Comparison of ENCODE assay signal across 8 cellular contexts in the genomic region with DNA sequence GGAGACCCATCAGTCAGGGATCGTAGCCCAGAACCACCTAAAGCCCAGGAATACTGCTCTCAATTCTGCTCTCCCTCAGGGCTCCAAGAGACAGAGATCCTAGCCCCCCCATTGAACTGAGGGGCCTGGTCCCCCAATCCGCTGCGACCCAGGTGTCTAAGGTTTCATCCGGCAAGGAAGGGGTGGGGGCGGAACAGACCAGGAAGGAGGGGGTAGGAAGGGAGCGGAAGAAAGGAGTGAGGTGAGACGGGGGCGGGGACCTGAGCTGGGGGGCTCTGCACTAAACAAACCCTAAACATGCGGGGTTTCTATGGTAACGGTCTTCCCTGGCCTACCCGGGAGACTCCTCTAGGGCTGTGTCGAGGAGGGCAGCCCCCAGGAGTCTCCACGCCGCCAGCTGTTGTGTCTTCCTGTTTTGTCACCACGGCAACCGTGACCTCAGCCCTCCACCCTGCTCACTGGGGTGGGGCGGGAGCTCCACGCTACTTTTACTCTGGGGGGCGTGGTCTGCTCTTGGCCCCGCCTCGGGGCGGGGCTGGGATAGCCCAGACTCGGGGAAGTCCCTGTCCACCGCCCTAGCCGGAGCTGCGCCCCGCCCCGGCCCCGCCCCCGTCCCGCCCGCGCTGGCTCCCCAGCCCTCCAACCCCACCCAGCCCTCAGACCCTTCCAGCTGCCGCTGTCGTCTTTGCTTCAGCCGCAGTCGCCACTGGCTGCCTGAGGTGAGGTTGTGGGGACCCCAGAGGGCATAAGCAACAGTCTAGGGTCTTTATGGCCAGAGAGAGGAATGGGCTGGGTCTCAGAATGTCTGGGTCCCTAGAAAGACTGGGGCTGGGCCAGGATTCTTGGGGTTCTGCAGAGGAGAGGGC. TPM values are rescaled to one million over a fixed set of nuclear protein-coding genes. Genes with fewer than 3 reads are reported as not detected.
A peak's percentile ranks its signal among the peaks of the same experiment; 100 is the strongest.
DNase-seq lines count a peak whose midpoint lies in the region; ATAC-seq, FAIRE-seq and TF ChIP-seq lines count a peak whose summit lies in the region.

A gene with protein sequence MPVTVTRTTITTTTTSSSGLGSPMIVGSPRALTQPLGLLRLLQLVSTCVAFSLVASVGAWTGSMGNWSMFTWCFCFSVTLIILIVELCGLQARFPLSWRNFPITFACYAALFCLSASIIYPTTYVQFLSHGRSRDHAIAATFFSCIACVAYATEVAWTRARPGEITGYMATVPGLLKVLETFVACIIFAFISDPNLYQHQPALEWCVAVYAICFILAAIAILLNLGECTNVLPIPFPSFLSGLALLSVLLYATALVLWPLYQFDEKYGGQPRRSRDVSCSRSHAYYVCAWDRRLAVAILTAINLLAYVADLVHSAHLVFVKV (plus strand): TSS at position 659 of the 866 bp plus-strand sequence. CDS start 5,647 bp downstream, outside the sequence.

- peak within 1 kb of the TSS; percentile 93 for H3K27ac Mint-ChIP-seq in activated CD8-positive, alpha-beta memory T cell treated with anti-CD3 and anti-CD28 coated beads, Interleukin-2, amount 10 ng/mL, durations not matched to agents 7 days and 5 days

- peak within 1 kb of the TSS; percentile 78 for H4K5ac ChIP-seq in H1 (ENCODE audit: insufficient read length, low read depth, low read length)

- H4K20me1 ChIP-seq in H1 (replicated peaks in 1 of 2; ENCODE audit: control insufficient read depth in 1 of 2, insufficient read depth in 2 of 2, low read length in 2 of 2): peaks cover 4% of the 10 kb centered on the region in 2 experiments

- peaks cover 16% of the 10 kb centered on the region; the same call in 1 of the 2 replicates for H3K23me2 ChIP-seq in H1 (ENCODE audit: low read depth, low read length)

- BruUV-seq in A673 (replicated peaks; lab: Mats Ljungman, UMichigan): no TSS peak

- H2BK5ac ChIP-seq in H1 (ENCODE audit: low read depth, low read length): peak within 1 kb of the TSS; percentile 99

- intact Hi-C loops in A673 (cut with micrococcal nuclease; ENCODE audit: unreplicated experiment): no loop called here

- no peaks in the 10 kb centered on the region for H3K9me3 Mint-ChIP-seq in activated CD8-positive, alpha-beta memory T cell treated with anti-CD3 and anti-CD28 coated beads, Interleukin-2, amount 10 ng/mL, durations not matched to agents 7 days and 5 days (ENCODE audit: low read depth)

- H2BK120ac ChIP-seq in H1 (replicated peaks; ENCODE audit: low read depth, low read length): peak within 1 kb of the TSS; percentile 75

- peak within 1 kb of the TSS; percentile 99 for H2BK12ac ChIP-seq in H1 (ENCODE audit: low read depth, low read length)

- peaks cover 6% of the 10 kb centered on the region for H3K36me3 Mint-ChIP-seq in activated CD8-positive, alpha-beta memory T cell treated with anti-CD3 and anti-CD28 coated beads, Interleukin-2, amount 10 ng/mL, durations not matched to agents 7 days and 5 days

- TF ChIP-seq CTCF in A673 (conservative IDR thresholded peaks at IDR 0.05; ENCODE audit: low read depth, low read length): no peak
- TF ChIP-seq CTCF in H1 (IDR thresholded peaks at IDR 0.05; ENCODE audit: control extremely low read depth in 1 of 3, insufficient read depth in 1 of 3, low read depth in 1 of 3, low read length in 3 of 3): no peak

- CTCF ChIA-PET in A673 (lab: Charles Lee) (interaction anchor here (0.5 to 1.8 kb wide), 4 partner anchors 12 to 163 kb away, joined by 3 to 8 read pairs (median 6); no protein-coding TSS in a partner anchor), H1 (lab: Charles Lee; ENCODE audit: partially characterized antibody) (interaction anchor here (0.7 to 5.1 kb wide), 12 partner anchors 10 to 158 kb away, joined by 3 to 23 read pairs (median 4); a partner anchor contains a TSS)
- CTCF ChIA-PET in activated CD8-positive, alpha-beta memory T cell treated with anti-CD3 and anti-CD28 coated beads, Interleukin-2, amount 10 ng/mL, durations not matched to agents 7 days and 5 days (lab: Charles Lee): interaction anchor here (1.0 to 4.0 kb wide), 6 partner anchors 9 to 156 kb away, joined by 3 to 46 read pairs (median 8); a partner anchor contains a TSS

- H3K18ac ChIP-seq in H1 (ENCODE audit: extremely low read depth, low read length): peak within 1 kb of the TSS; percentile 78

- peak within 1 kb of the TSS; percentile 96 for H3K27ac ChIP-seq in A673 (ENCODE audit: low read depth, low read length, poor library complexity, severe bottlenecking)
- H3K27ac ChIP-seq in H1 (ENCODE audit: low read depth, low read length): peak within 1 kb of the TSS; percentile 96

- TF ChIP-seq POLR2A in H1 (IDR thresholded peaks at IDR 0.05; ENCODE audit: control extremely low read depth in 1 of 2, low read depth in 2 of 2, low read length in 2 of 2): peak in 1 of 2 experiments; percentile 72; a peak in 2 of 3 replicates

- no peak within 1 kb of the TSS for H4K91ac ChIP-seq in H1 (replicated peaks; ENCODE audit: insufficient read length, low read length)

- no peak within 1 kb of the TSS for H3K23ac ChIP-seq in H1 (ENCODE audit: insufficient read length)

- peak within 1 kb of the TSS; percentile 79 for H3K56ac ChIP-seq in H1 (replicated peaks; ENCODE audit: insufficient read length, low read depth, low read length)

- no peaks in the 10 kb centered on the region for H3K27me3 Mint-ChIP-seq in activated CD8-positive, alpha-beta memory T cell treated with anti-CD3 and anti-CD28 coated beads, Interleukin-2, amount 10 ng/mL, durations not matched to agents 7 days and 5 days

- H3K79me1 ChIP-seq in H1 (ENCODE audit: low read depth, low read length): peaks cover 6% of the 10 kb centered on the region; the same call in 1 of the 2 replicates

- peak within 1 kb of the TSS; percentile 59; the same call in 1 of the 2 replicates for H2AK5ac ChIP-seq in H1 (ENCODE audit: low read depth, low read length)

- H3K4me1 Mint-ChIP-seq in activated CD8-positive, alpha-beta memory T cell treated with anti-CD3 and anti-CD28 coated beads, Interleukin-2, amount 10 ng/mL, durations not matched to agents 7 days and 5 days: peaks cover 37% of the 10 kb centered on the region

- no peak within 1 kb of the TSS for H2AFZ ChIP-seq in H1 (ENCODE audit: low read length)

- DNase-seq in A673 (ENCODE audit: low spot score) (peak; percentile 99), NOMO-1 (lab: John Stamatoyannopoulos, UW; ENCODE audit: unreplicated experiment in 2 of 2) (peak; percentile 96 to 97), H1 (ENCODE audit: low read depth in 1 of 2, low spot score in 2 of 2) (peak; percentile 96 to 100), lung microvascular endothelial cell (ENCODE audit: low read depth in 2 of 2) (peak; percentile 99)
- DNase-seq in activated CD8-positive, alpha-beta memory T cell treated with anti-CD3 and anti-CD28 coated beads, Interleukin-2, amount 10 ng/mL, durations not matched to agents 7 days and 5 days: peak; percentile 99
- peak; percentile 95 to 98 (median 96) for DNase-seq in stimulated activated CD4-positive, alpha-beta T cell treated with anti-CD3 and anti-CD28 coated beads, TNF-alpha, amount 100 ng/mL, for 24 hours (ENCODE audit: low read depth in 3 of 3)

- peak within 1 kb of the TSS; percentile 96 for H3K4ac ChIP-seq in H1 (replicated peaks; ENCODE audit: insufficient read length, low read depth, low read length)

- no peaks in the 10 kb centered on the region for H3K9me3 ChIP-seq in A673 (ENCODE audit: low read depth, low read length, poor library complexity, severe bottlenecking)
- H3K9me3 ChIP-seq in H1 (ENCODE audit: insufficient read depth in 2 of 2, low read depth in 1 of 2, low read length in 1 of 2): no peaks in the 10 kb centered on the region

- peak within 1 kb of the TSS; percentile 87 to 94 for H3K4me2 ChIP-seq in H1 (ENCODE audit: insufficient read depth in 1 of 2, low read depth in 2 of 2, low read length in 2 of 2)

- H4K8ac ChIP-seq in H1 (ENCODE audit: extremely low read depth, insufficient read depth, low read length): peak within 1 kb of the TSS; percentile 97; the same call in 1 of the 2 replicates

- WGBS in H1 (ENCODE audit: extremely low coverage in 1 of 2, insufficient coverage in 1 of 2, insufficient read length in 1 of 2, insufficient replicate concordance in 2 of 2, low coverage in 1 of 2, low lambda C conversion rate in 2 of 2, missing lambda C conversion rate in 1 of 2), 2 experiments: 4% methylated on average over 15 of the region's 37 CpGs; no CpG with 5 or more reads in 1 of the 2 experiments

- peak within 1 kb of the TSS; percentile 97 for H3K4me3 Mint-ChIP-seq in activated CD8-positive, alpha-beta memory T cell treated with anti-CD3 and anti-CD28 coated beads, Interleukin-2, amount 10 ng/mL, durations not matched to agents 7 days and 5 days

- TF ChIP-seq EP300 in H1 (IDR thresholded peaks at IDR 0.05; ENCODE audit: borderline replicate concordance in 1 of 2, low read depth in 2 of 2, low read length in 2 of 2): peak; percentile 85 to 99

- POLR2A ChIA-PET in A673 (lab: Charles Lee; ENCODE audit: low non-redundant PET) (interaction anchor here (0.5 kb wide), 1 partner anchor 111 kb away, joined by 5 read pairs; no protein-coding TSS in a partner anchor), H1 (lab: Charles Lee; ENCODE audit: partially characterized antibody) (interaction anchor here (0.6 to 7.1 kb wide), 38 partner anchors 10 to 334 kb away, joined by 3 to 137 read pairs (median 4); a partner anchor contains a TSS)

- no peaks in the 10 kb centered on the region for H3K36me3 ChIP-seq in A673 (ENCODE audit: insufficient read depth, low read length, poor library complexity, severe bottlenecking)
- peaks cover 0 to under 1% (median 0%) of the 10 kb centered on the region in 4 experiments; a peak in 3 of 8 replicates for H3K36me3 ChIP-seq in H1 (ENCODE audit: control insufficient read depth in 2 of 4, insufficient read depth in 4 of 4, low read length in 3 of 4)

- H3K4me1 ChIP-seq in A673 (ENCODE audit: insufficient read depth, low read length, poor library complexity, severe bottlenecking): peaks cover 16% of the 10 kb centered on the region
- peaks cover 0 to 13% (median 8%) of the 10 kb centered on the region in 4 experiments; a peak in 6 of 7 replicates for H3K4me1 ChIP-seq in H1 (replicated peaks in 1 of 4; ENCODE audit: control insufficient read depth in 3 of 4, insufficient read depth in 4 of 4, low read length in 3 of 4)

- H2BK15ac ChIP-seq in H1 (ENCODE audit: low read length): no peak within 1 kb of the TSS; the same call in 1 of the 2 replicates

- H3K27me3 ChIP-seq in A673 (replicated peaks; ENCODE audit: insufficient read depth, low read depth, low read length, poor library complexity): no peaks in the 10 kb centered on the region
- no peaks in the 10 kb centered on the region for H3K27me3 ChIP-seq in H1 (replicated peaks in 1 of 4; ENCODE audit: control insufficient read depth in 3 of 4, extremely low read depth in 1 of 4, insufficient read depth in 3 of 4, low read length in 3 of 4)

- peak within 1 kb of the TSS; percentile 70 for H3K4me3 ChIP-seq in A673 (ENCODE audit: low read depth, low read length, poor library complexity, severe bottlenecking)
- peak within 1 kb of the TSS; percentile 69 to 94 (median 79) for H3K4me3 ChIP-seq in H1 (ENCODE audit: extremely low read depth in 1 of 4, insufficient read depth in 2 of 4, low read depth in 3 of 4, low read length in 4 of 4)

- no peak for TF ChIP-seq RAD21 in H1 (IDR thresholded peaks at IDR 0.05 in 1 of 2, conservative IDR thresholded peaks at IDR 0.05 in 1 of 2; ENCODE audit: low read depth in 2 of 2, low read length in 2 of 2)

- no peak within 1 kb of the TSS for H2BK20ac ChIP-seq in H1 (ENCODE audit: low read length)

- H3K9ac ChIP-seq in H1 (replicated peaks in 1 of 4; ENCODE audit: extremely low read depth in 1 of 4, low read depth in 3 of 4, low read length in 3 of 4): peak within 1 kb of the TSS; percentile 88 to 95 (median 92)

- peak; percentile 7 for FAIRE-seq in H1 (lab: Jason Lieb, UNC)

- ATAC-seq in GM18861 (IDR thresholded peaks at IDR 0.05; ENCODE audit: unreplicated experiment) (peak; percentile 67), HG03095 (IDR thresholded peaks at IDR 0.05; ENCODE audit: unreplicated experiment) (peak; percentile 62)
- ATAC-seq in activated CD8-positive, alpha-beta memory T cell treated with anti-CD3 and anti-CD28 coated beads, Interleukin-2, amount 10 ng/mL, durations not matched to agents 7 days and 5 days: peak; percentile 67

- peaks cover 0 to 15% of the 10 kb centered on the region in 2 experiments; a peak in 1 of 4 replicates for H3K79me2 ChIP-seq in H1 (ENCODE audit: control insufficient read depth in 1 of 2, insufficient read depth in 2 of 2, low read length in 2 of 2)

- no peak within 1 kb of the TSS for H3K14ac ChIP-seq in H1 (ENCODE audit: insufficient read length)

RNA-seq across cellular contexts. Expression of the gene that starts here (rescaled TPM):
- 51.3 and 53.2 TPM in 2 replicates for total RNA-seq in A673 (2021)
- total RNA-seq in activated CD8-positive, alpha-beta memory T cell treated with anti-CD3 and anti-CD28 coated beads, Interleukin-2, amount 10 ng/mL, durations not matched to agents 7 days and 5 days: 10 to 100 TPM; 52.2 to 69.4 TPM
- 70.1 and 70.5 TPM in 2 replicates for total RNA-seq in H1 (2021; fragmentation: NEBNext Ultra II Directional; extraction: Animal tissue kit (Norgen Biotek cat#: 25700))
- 74.2 and 122 TPM in 2 replicates for polyA plus RNA-seq in H1 (2011; rRNA removed)
- 18.3 TPM for polyA plus RNA-seq in H1 (2011; cell fraction: cytosol; rRNA removed)
- polyA plus RNA-seq in H1 (2011; cell fraction: nucleus; rRNA removed): 43.4 TPM
- 31.7 to 71.5 TPM (median 58.5 TPM) in 4 replicates for polyA plus RNA-seq in H1 (2012, experiment 1 of 2)
- polyA plus RNA-seq in H1 (2012, experiment 2 of 2): 49.1 TPM
- polyA plus RNA-seq in H1 (2013, experiment 1 of 2): 138 TPM
- 150 TPM for polyA plus RNA-seq in H1 (2013, experiment 2 of 2)
- 13.8 and 14.5 TPM in 2 replicates for polyA minus RNA-seq in H1 (2011; rRNA and poly(A)+ RNA removed)
- polyA minus RNA-seq in H1 (2011; cell fraction: cytosol; rRNA and poly(A)+ RNA removed): 26.3 TPM
- polyA minus RNA-seq in H1 (2011; cell fraction: nucleus; rRNA and poly(A)+ RNA removed): 21.6 TPM
- 4.8 and 8.3 TPM in 2 replicates for total RNA-seq in lung microvascular endothelial cell

Comparison
In these comparisons a context has a peak if more than half of its experiments do, and no peak if none do; other contexts are left out.
1. Peak in every context shown above with its lines: DNase-seq, ATAC-seq, H3K4me3 ChIP-seq and H3K27ac ChIP-seq.